8 cellular contexts compared by ENCODE assay signal in the genomic region with DNA sequence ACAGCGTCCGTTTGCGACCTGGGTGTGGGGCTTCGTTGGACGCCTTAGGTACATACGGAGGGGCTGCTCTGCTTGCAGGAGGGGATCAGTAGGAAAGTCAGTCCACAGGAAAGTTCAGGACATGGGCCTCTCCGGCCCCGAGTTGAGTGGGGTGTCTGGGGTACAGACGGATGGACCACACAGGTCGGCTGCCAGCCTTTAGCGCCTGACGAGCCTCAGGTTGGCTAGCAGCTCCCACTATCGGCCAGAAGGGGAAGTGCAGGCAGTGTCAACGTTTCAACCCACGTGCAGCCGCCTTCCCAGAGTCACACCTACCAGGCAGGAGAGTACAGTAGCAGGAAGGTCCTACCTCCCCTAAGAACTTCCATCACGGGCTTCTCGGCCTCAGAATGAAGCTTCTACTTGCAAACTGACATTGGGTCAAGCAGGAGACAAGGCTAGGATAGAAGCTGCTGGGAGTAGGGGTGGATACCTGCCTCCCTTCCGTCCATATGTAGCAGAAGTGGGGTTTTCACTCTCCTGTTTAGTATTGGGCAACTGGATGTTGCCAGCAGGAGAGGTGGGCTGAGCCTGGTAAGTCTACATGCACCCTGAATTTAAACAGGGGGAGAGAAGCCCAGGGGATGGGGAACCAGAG. TPM values are rescaled to one million over a fixed set of nuclear protein-coding genes. Genes with fewer than 3 reads are reported as not detected.
DNase-seq lines count a peak whose midpoint lies in the region; ATAC-seq and TF ChIP-seq lines count a peak whose summit lies in the region.

No MANE protein-coding gene starts in this region.

- peak; percentile 97 for TF ChIP-seq CTCF in epithelial cell of esophagus (IDR thresholded peaks at IDR 0.05; ENCODE audit: insufficient read depth, low read depth, low read length, missing control alignments)

- peak; percentile 46 for DNase-seq in SIG-M5 treated with dmso at 0.1 percent for 504 hours (lab: John Stamatoyannopoulos, UW; ENCODE audit: unreplicated experiment)
- no peak for DNase-seq in SIG-M5 (lab: John Stamatoyannopoulos, UW)
- DNase-seq in NCI-H526 (lab: John Stamatoyannopoulos, UW) = peak; percentile 37 to 81
- peak; percentile 40 to 54 for DNase-seq in activated CD8-positive, alpha-beta memory T cell treated with anti-CD3 and anti-CD28 coated beads for 4 hours (ENCODE audit: low read depth in 2 of 2)
- DNase-seq in epithelial cell of esophagus (ENCODE audit: low read depth) = peak; percentile 70
- DNase-seq in myocyte (ENCODE audit: low read depth) = peak; percentile 75
- DNase-seq in stimulated activated CD8-positive, alpha-beta memory T cell treated with anti-CD3 and anti-CD28 coated beads, Interleukin-7, amount 100 ng/mL, for 48 hours (ENCODE audit: extremely low read depth in 1 of 2, low read depth in 1 of 2) = peak; percentile 34 to 49

- no peak overlapping the region for H3K4me3 ChIP-seq in epithelial cell of esophagus (ENCODE audit: low read length)

- peak; percentile 73 for ATAC-seq in HG03064 (IDR thresholded peaks at IDR 0.05; ENCODE audit: low read depth, unreplicated experiment)

RNA-seq across cellular contexts. Expression of gene SCN5A, which starts 1.8 kb away (rescaled TPM):
- 72.3 and 194 TPM in 2 replicates for total RNA-seq in myocyte
- polyA plus RNA-seq in myocyte (2012) = 57.6 TPM
